Comparison of ENCODE assay signal across 14 cellular contexts in the genomic region with DNA sequence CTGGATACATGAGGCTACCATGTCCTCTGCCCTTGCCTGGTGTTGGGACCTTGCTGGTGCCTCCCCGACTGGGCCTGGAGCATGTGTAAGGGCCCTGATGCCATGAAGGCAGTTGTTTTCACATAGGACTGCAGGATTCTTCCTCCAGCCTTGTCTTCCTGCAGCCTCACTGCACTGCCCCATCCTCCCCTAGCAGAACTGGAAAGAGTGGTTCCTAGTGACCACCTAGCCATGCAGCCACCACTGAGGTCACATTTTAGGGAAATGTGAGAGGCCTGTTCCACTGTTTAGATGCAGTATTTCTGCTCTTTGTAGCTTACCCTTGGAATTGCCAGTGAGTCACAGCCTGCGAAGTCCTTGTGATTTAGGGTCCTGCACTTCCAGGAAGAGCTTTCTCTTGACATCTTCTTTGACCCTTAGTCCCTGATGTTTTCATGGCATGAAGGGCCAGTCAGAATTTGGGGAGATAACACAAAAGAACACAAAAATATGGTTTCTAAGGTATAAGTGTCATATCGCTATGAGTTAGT. TPM values are rescaled to one million over a fixed set of nuclear protein-coding genes. Genes with fewer than 3 reads are reported as not detected.
A peak's percentile ranks its signal among the peaks of the same experiment; 100 is the strongest.
DNase-seq lines count a peak whose midpoint lies in the region; ATAC-seq and TF ChIP-seq lines count a peak whose summit lies in the region.
"Had no signal": no experiment of that assay in that cellular context is flagged by ENCODE, and none has a peak within 500 bp of the region (broad histone marks: within the 10 kb centered on the region; RNA-seq: fewer than 3 reads in every experiment).

No MANE protein-coding gene starts in this region.

- no peak overlapping the region for H3K4me3 ChIP-seq in CD8-positive, alpha-beta T cell (ENCODE audit: low read depth, low read length)
- H3K4me3 ChIP-seq: SJSA1 had no signal

- DNase-seq in CD8-positive, alpha-beta T cell: no peak
- DNase-seq in naive thymus-derived CD8-positive, alpha-beta T cell: no peak
- DNase-seq in NCI-H2029 (lab: John Stamatoyannopoulos, UW) (no peak), GM19240 (ENCODE audit: insufficient read length, low spot score) (no peak), NCI-H510A (lab: John Stamatoyannopoulos, UW) (no peak)
- DNase-seq: anterior cingulate cortex; cortex of kidney; islet precursor cell; NCI-H1048; NK-92 treated with Interleukin-12 subunit alpha and Interleukin-12 subunit beta, amount 100 ng/mL, for 24 hours; stimulated activated naive CD4-positive, alpha-beta T cell had no signal

- H3K9me3 ChIP-seq in CD8-positive, alpha-beta T cell (ENCODE audit: low read length): no peaks in the 10 kb centered on the region
- no peaks in the 10 kb centered on the region for H3K9me3 ChIP-seq in KOPT-K1 (ENCODE audit: insufficient read depth, low read length, poor library complexity, severe bottlenecking)
- H3K9me3 ChIP-seq: SJSA1 had no signal

- H3K4me3 Mint-ChIP-seq in CD8-positive, alpha-beta T cell: peak overlapping the region; percentile 46
- H3K4me3 Mint-ChIP-seq in activated T-helper 17 cell treated with anti-CD3 and anti-CD28 coated beads, Interleukin-2, amount 50 U/mL, for 72 hours: peak overlapping the region; percentile 78
- H3K4me3 Mint-ChIP-seq in naive thymus-derived CD8-positive, alpha-beta T cell: peak overlapping the region in 8 of 10 donors; percentile 22 to 87 (median 59)

- H3K4me1 Mint-ChIP-seq in CD8-positive, alpha-beta T cell (ENCODE audit: low read depth): peaks cover 95% of the 10 kb centered on the region
- peaks cover 81% of the 10 kb centered on the region for H3K4me1 Mint-ChIP-seq in activated T-helper 17 cell treated with anti-CD3 and anti-CD28 coated beads, Interleukin-2, amount 50 U/mL, for 72 hours
- peaks cover 59 to 98% (median 96%) of the 10 kb centered on the region in 4 donors for H3K4me1 Mint-ChIP-seq in naive thymus-derived CD8-positive, alpha-beta T cell

- H3K4me1 ChIP-seq in CD8-positive, alpha-beta T cell (ENCODE audit: insufficient read depth, low read length): peaks cover 98% of the 10 kb centered on the region

- CTCF ChIA-PET in CD8-positive, alpha-beta T cell (lab: Charles Lee): interaction anchor here (1.8 to 2.9 kb wide), 3 partner anchors 8 to 80 kb away, joined by 4 to 24 read pairs (median 10); no protein-coding TSS in a partner anchor

- H3K27ac ChIP-seq in CD8-positive, alpha-beta T cell (ENCODE audit: low read depth, low read length): no peak overlapping the region
- H3K27ac ChIP-seq in KOPT-K1 (ENCODE audit: low read depth, low read length, poor library complexity, severe bottlenecking): peak overlapping the region; percentile 95
- H3K27ac ChIP-seq: SJSA1 had no signal

- H3K27ac Mint-ChIP-seq in CD8-positive, alpha-beta T cell: peak overlapping the region; percentile 95
- peak overlapping the region; percentile 95 for H3K27ac Mint-ChIP-seq in activated T-helper 17 cell treated with anti-CD3 and anti-CD28 coated beads, Interleukin-2, amount 50 U/mL, for 72 hours
- H3K27ac Mint-ChIP-seq in naive thymus-derived CD8-positive, alpha-beta T cell: peak overlapping the region; percentile 89 to 99 (median 96)

- H3K27me3 Mint-ChIP-seq in CD8-positive, alpha-beta T cell (ENCODE audit: low read depth): no peaks in the 10 kb centered on the region
- H3K27me3 Mint-ChIP-seq in activated T-helper 17 cell treated with anti-CD3 and anti-CD28 coated beads, Interleukin-2, amount 50 U/mL, for 72 hours: no peaks in the 10 kb centered on the region
- H3K27me3 Mint-ChIP-seq in naive thymus-derived CD8-positive, alpha-beta T cell: no peaks in the 10 kb centered on the region

- peaks cover 20% of the 10 kb centered on the region for H3K36me3 Mint-ChIP-seq in CD8-positive, alpha-beta T cell
- H3K36me3 Mint-ChIP-seq in activated T-helper 17 cell treated with anti-CD3 and anti-CD28 coated beads, Interleukin-2, amount 50 U/mL, for 72 hours (ENCODE audit: low read depth): peaks cover 76% of the 10 kb centered on the region
- peaks cover 0 to 4% (median 4%) of the 10 kb centered on the region in 3 donors for H3K36me3 Mint-ChIP-seq in naive thymus-derived CD8-positive, alpha-beta T cell

- POLR2A ChIA-PET in CD8-positive, alpha-beta T cell (lab: Charles Lee): interaction anchor here (1.0 to 3.4 kb wide), 3 partner anchors 8 to 62 kb away, joined by 3 to 22 read pairs (median 6); no protein-coding TSS in a partner anchor
- POLR2A ChIA-PET in naive thymus-derived CD8-positive, alpha-beta T cell (lab: Charles Lee): interaction anchor here (1.0 to 5.6 kb wide), 4 partner anchors 9 to 63 kb away, joined by 3 to 37 read pairs (median 4); no protein-coding TSS in a partner anchor

- intact Hi-C loops in CD8-positive, alpha-beta T cell (cut with DNase I, micrococcal nuclease): loop anchor here (2.0 to 5.0 kb wide), 4 partner anchors 23 to 81 kb away; no protein-coding TSS in a partner anchor

- H3K36me3 ChIP-seq in CD8-positive, alpha-beta T cell (ENCODE audit: insufficient read depth, low read length): no peaks in the 10 kb centered on the region
- H3K36me3 ChIP-seq in KOPT-K1 (ENCODE audit: insufficient read depth, low read length): no peaks in the 10 kb centered on the region; the same call in 1 of the 2 replicates
- H3K36me3 ChIP-seq: SJSA1 had no signal

- no peaks in the 10 kb centered on the region for H3K9me3 Mint-ChIP-seq in CD8-positive, alpha-beta T cell
- H3K9me3 Mint-ChIP-seq in activated T-helper 17 cell treated with anti-CD3 and anti-CD28 coated beads, Interleukin-2, amount 50 U/mL, for 72 hours: no peaks in the 10 kb centered on the region
- H3K9me3 Mint-ChIP-seq in naive thymus-derived CD8-positive, alpha-beta T cell: peaks cover 0 to 8% (median 0%) of the 10 kb centered on the region in 9 donors

- ATAC-seq in CD8-positive, alpha-beta T cell: no peak
- no peak for ATAC-seq in activated T-helper 17 cell treated with anti-CD3 and anti-CD28 coated beads, Interleukin-2, amount 50 U/mL, for 72 hours (replicated peaks)
- ATAC-seq in naive thymus-derived CD8-positive, alpha-beta T cell: no peak

- H3K27me3 ChIP-seq in CD8-positive, alpha-beta T cell (ENCODE audit: insufficient read depth, low read length): no peaks in the 10 kb centered on the region
- H3K27me3 ChIP-seq: SJSA1 had no signal

- no peak for TF ChIP-seq CTCF in CD8-positive, alpha-beta T cell (IDR thresholded peaks at IDR 0.05)

RNA-seq across cellular contexts. Expression of gene TNFAIP8, which starts 24.2 kb away (rescaled TPM):
- total RNA-seq in CD8-positive, alpha-beta T cell: 10 to 100 TPM; 62.3 to 63.0 TPM
- total RNA-seq in activated T-helper 17 cell treated with anti-CD3 and anti-CD28 coated beads, Interleukin-2, amount 50 U/mL, for 72 hours: 100 to 1,000 TPM; 129 to 170 TPM
- 100 to 1,000 TPM; 176 to 177 TPM for total RNA-seq in naive thymus-derived CD8-positive, alpha-beta T cell
- polyA plus RNA-seq in naive thymus-derived CD8-positive, alpha-beta T cell: 100 to 1,000 TPM; 175 to 220 (median 188) TPM
